23 cellular contexts compared by ENCODE assay signal in genomic region chr2:9524291-9524690, GRCh38.
"Had no signal": no experiment of that assay in that cellular context is flagged by ENCODE, and none has a peak within 500 bp of the region (broad histone marks: within the 10 kb centered on the region; RNA-seq: fewer than 3 reads in every experiment).

No MANE protein-coding gene starts in this region.

- H3K27me3 ChIP-seq: hepatocyte, ovary, right atrium auricular region, right lobe of liver, stomach, suprapubic skin, transverse colon, upper lobe of left lung had no signal

- H3K27ac Mint-ChIP-seq: memory B cell; natural killer cell treated with Interleukin-12 subunit alpha and Interleukin-12 subunit beta and Interleukin-15 and Interleukin-18, amount 100 ng/mL, for 72 hours; progenitor cell of endocrine pancreas had no signal

- DNase-seq: islet precursor cell; left ventricle myocardium inferior; midbrain; mucosa of descending colon; naive thymus-derived CD4-positive, alpha-beta T cell; ovary; right lobe of liver; stimulated activated CD4-positive, alpha-beta T cell treated with anti-CD3 and anti-CD28 coated beads, Interleukin-12 subunit alpha, Interleukin-12 subunit beta, amount 100 ng/mL, for 4 hours; stimulated activated CD4-positive, alpha-beta T cell treated with anti-CD3 and anti-CD28 coated beads, Interleukin-15, amount 100 ng/mL, for 24 hours; stimulated activated CD4-positive, alpha-beta T cell treated with anti-CD3 and anti-CD28 coated beads, Interleukin-2, amount 100 ng/mL, for 24 hours; stimulated activated CD4-positive, alpha-beta T cell treated with anti-CD3 and anti-CD28 coated beads, Interleukin-4, amount 100 ng/mL, for 1 hour; stimulated activated naive B cell treated with anti-CD40 and anti-IgM and Interleukin-4, amounts not matched to agents 10 μg/mL and 1 μg/mL and 100 μg/mL, for 72 hours; stimulated activated naive CD8-positive, alpha-beta T cell treated with anti-CD3 and anti-CD28 coated beads, Interleukin-15, Interleukin-2, amounts not matched to agents 100 U/mL and 50 U/mL, for 24 hours; stomach; transverse colon; upper lobe of left lung had no signal

- ATAC-seq: mucosa of descending colon; naive thymus-derived CD4-positive, alpha-beta T cell; natural killer cell treated with Interleukin-12 subunit alpha and Interleukin-12 subunit beta and Interleukin-15 and Interleukin-18, amount 100 ng/mL, for 72 hours; right lobe of liver; stimulated activated naive B cell treated with anti-CD40 and anti-IgM and Interleukin-4, amounts not matched to agents 10 μg/mL and 1 μg/mL and 100 μg/mL, for 72 hours; stimulated activated naive CD8-positive, alpha-beta T cell treated with anti-CD3 and anti-CD28 coated beads, Interleukin-15, Interleukin-2, amounts not matched to agents 100 U/mL and 50 U/mL, for 24 hours had no signal

- H3K36me3 ChIP-seq: ovary had no signal

- H3K27ac ChIP-seq: hepatocyte, left ventricle myocardium inferior, ovary, right atrium auricular region, right lobe of liver, stomach, suprapubic skin, transverse colon, upper lobe of left lung had no signal

- H3K9me3 ChIP-seq: left ventricle myocardium inferior, mucosa of descending colon, ovary, right atrium auricular region, right lobe of liver, stomach, suprapubic skin, transverse colon, upper lobe of left lung had no signal

- H3K27me3 Mint-ChIP-seq: memory B cell; naive thymus-derived CD4-positive, alpha-beta T cell; natural killer cell treated with Interleukin-12 subunit alpha and Interleukin-12 subunit beta and Interleukin-15 and Interleukin-18, amount 100 ng/mL, for 72 hours; progenitor cell of endocrine pancreas; stimulated activated naive B cell treated with anti-CD40 and anti-IgM and Interleukin-4, amounts not matched to agents 10 μg/mL and 1 μg/mL and 100 μg/mL, for 72 hours had no signal

- H3K4me1 Mint-ChIP-seq: memory B cell; stimulated activated naive B cell treated with anti-CD40 and anti-IgM and Interleukin-4, amounts not matched to agents 10 μg/mL and 1 μg/mL and 100 μg/mL, for 72 hours had no signal

- H3K4me3 ChIP-seq: hepatocyte, left ventricle myocardium inferior, mucosa of descending colon, ovary, right atrium auricular region, right lobe of liver, smooth muscle cell, stomach, suprapubic skin, transverse colon, upper lobe of left lung had no signal

- H3K4me3 Mint-ChIP-seq: memory B cell; naive thymus-derived CD4-positive, alpha-beta T cell; natural killer cell treated with Interleukin-12 subunit alpha and Interleukin-12 subunit beta and Interleukin-15 and Interleukin-18, amount 100 ng/mL, for 72 hours; stimulated activated naive B cell treated with anti-CD40 and anti-IgM and Interleukin-4, amounts not matched to agents 10 μg/mL and 1 μg/mL and 100 μg/mL, for 72 hours had no signal

- H3K4me1 ChIP-seq: left ventricle myocardium inferior, right atrium auricular region, right lobe of liver, suprapubic skin, transverse colon, upper lobe of left lung had no signal
